Comparison of ENCODE assay signal across 6 cellular contexts in genomic region chr9:136407061-136407460, GRCh38. TPM values are rescaled to one million over a fixed set of nuclear protein-coding genes. Genes with fewer than 3 reads are reported as not detected.
A peak's percentile ranks its signal among the peaks of the same experiment; 100 is the strongest.
DNase-seq lines count a peak whose midpoint lies in the region; ATAC-seq and TF ChIP-seq lines count a peak whose summit lies in the region.
"Not testable (repeated sequence)": the region's sequence is repeated elsewhere in the genome, so short reads cannot be mapped to it uniquely, and the experiment has no call there.

No MANE protein-coding gene starts in this region.

- not testable (repeated sequence) for H3K9ac ChIP-seq in KMS-11

- TF ChIP-seq CTCF in CD8-positive, alpha-beta T cell (IDR thresholded peaks at IDR 0.05); KMS-11 (conservative IDR thresholded peaks at IDR 0.05; ENCODE audit: low read depth, low read length); chondrocyte (IDR thresholded peaks at IDR 0.05); nephron progenitor cell (IDR thresholded peaks at IDR 0.05): not testable (repeated sequence)

- not testable (repeated sequence) for H3K9me3 ChIP-seq in CD8-positive, alpha-beta T cell (ENCODE audit: low read length); T-helper 17 cell (ENCODE audit: control insufficient read depth, low read length, poor library complexity, severe bottlenecking)

- H3K9me3 Mint-ChIP-seq in CD8-positive, alpha-beta T cell; activated naive CD4-positive, alpha-beta T cell treated with anti-CD3 and anti-CD28 coated beads for 36 hours; chondrocyte (ENCODE audit: low read depth); nephron progenitor cell: not testable (repeated sequence)

- not testable (repeated sequence) for H3K27me3 Mint-ChIP-seq in CD8-positive, alpha-beta T cell (ENCODE audit: low read depth); T-helper 17 cell; activated naive CD4-positive, alpha-beta T cell treated with anti-CD3 and anti-CD28 coated beads for 36 hours (ENCODE audit: low read depth); chondrocyte (ENCODE audit: low read depth); nephron progenitor cell (ENCODE audit: low read depth, poor library complexity)

- peaks cover 65% of the 10 kb centered on the region for H3K4me1 Mint-ChIP-seq in CD8-positive, alpha-beta T cell (ENCODE audit: low read depth)
- peaks cover 42% of the 10 kb centered on the region for H3K4me1 Mint-ChIP-seq in T-helper 17 cell
- H3K4me1 Mint-ChIP-seq in activated naive CD4-positive, alpha-beta T cell treated with anti-CD3 and anti-CD28 coated beads for 36 hours (ENCODE audit: low read depth), result peaks cover 76% of the 10 kb centered on the region
- peaks cover 27% of the 10 kb centered on the region for H3K4me1 Mint-ChIP-seq in chondrocyte (ENCODE audit: low read depth)
- peaks cover 35% of the 10 kb centered on the region for H3K4me1 Mint-ChIP-seq in nephron progenitor cell

- peaks cover 65% of the 10 kb centered on the region for H3K4me1 ChIP-seq in CD8-positive, alpha-beta T cell (ENCODE audit: insufficient read depth, low read length)
- H3K4me1 ChIP-seq in KMS-11 (ENCODE audit: low read depth, poor library complexity, severe bottlenecking), result peaks cover 67% of the 10 kb centered on the region

- POLR2A ChIA-PET in CD8-positive, alpha-beta T cell (lab: Charles Lee), result not testable (repeated sequence)

- not testable (repeated sequence) for H3K27ac ChIP-seq in CD8-positive, alpha-beta T cell (ENCODE audit: low read depth, low read length)
- H3K27ac ChIP-seq in KMS-11, result peak overlapping the region; percentile 49; the same call in 1 of the 2 replicates

- H4K20me1 ChIP-seq in KMS-11 (ENCODE audit: insufficient read depth), result not testable (repeated sequence)

- peaks cover 49% of the 10 kb centered on the region for H3K36me3 Mint-ChIP-seq in CD8-positive, alpha-beta T cell
- H3K36me3 Mint-ChIP-seq in T-helper 17 cell (ENCODE audit: low read depth), result not testable (repeated sequence)
- H3K36me3 Mint-ChIP-seq in activated naive CD4-positive, alpha-beta T cell treated with anti-CD3 and anti-CD28 coated beads for 36 hours (ENCODE audit: low read depth), result peaks cover 65% of the 10 kb centered on the region
- peaks cover 22% of the 10 kb centered on the region for H3K36me3 Mint-ChIP-seq in chondrocyte (ENCODE audit: low read depth)
- H3K36me3 Mint-ChIP-seq in nephron progenitor cell (ENCODE audit: low read depth), result peaks cover 39% of the 10 kb centered on the region

- H3K27me3 ChIP-seq in CD8-positive, alpha-beta T cell (ENCODE audit: insufficient read depth, low read length); KMS-11 (ENCODE audit: insufficient read depth, low read depth): not testable (repeated sequence)

- not testable (repeated sequence) for H3K4me3 Mint-ChIP-seq in CD8-positive, alpha-beta T cell; activated naive CD4-positive, alpha-beta T cell treated with anti-CD3 and anti-CD28 coated beads for 36 hours; chondrocyte (ENCODE audit: unreplicated experiment); nephron progenitor cell
- H3K4me3 Mint-ChIP-seq in T-helper 17 cell, result peak overlapping the region; percentile 55

- H3K36me3 ChIP-seq in CD8-positive, alpha-beta T cell (ENCODE audit: insufficient read depth, low read length), result peaks cover 21% of the 10 kb centered on the region
- H3K36me3 ChIP-seq in KMS-11 (ENCODE audit: insufficient read depth), result not testable (repeated sequence)

- CTCF ChIA-PET in CD8-positive, alpha-beta T cell (lab: Charles Lee), result not testable (repeated sequence)
- CTCF ChIA-PET in activated naive CD4-positive, alpha-beta T cell treated with anti-CD3 and anti-CD28 coated beads for 36 hours (lab: Charles Lee), result interaction anchor here (0.9 kb wide), 1 partner anchor 223 kb away, joined by 4 read pairs; no protein-coding TSS in a partner anchor

- H3K4me3 ChIP-seq in CD8-positive, alpha-beta T cell (ENCODE audit: low read depth, low read length); KMS-11 (IDR thresholded peaks at IDR 0.05; ENCODE audit: insufficient read depth, low read depth, low read length): not testable (repeated sequence)

- intact Hi-C loops in CD8-positive, alpha-beta T cell (cut with DNase I, micrococcal nuclease); activated naive CD4-positive, alpha-beta T cell treated with anti-CD3 and anti-CD28 coated beads for 36 hours (cut with micrococcal nuclease): not testable (repeated sequence)

- ATAC-seq in CD8-positive, alpha-beta T cell; T-helper 17 cell: not testable (repeated sequence)

- H3K4me2 ChIP-seq in KMS-11, result peak overlapping the region; percentile 52; the same call in 1 of the 2 replicates

- H3K27ac Mint-ChIP-seq in CD8-positive, alpha-beta T cell, result peak overlapping the region; percentile 49
- H3K27ac Mint-ChIP-seq in T-helper 17 cell (peak overlapping the region; percentile 41), nephron progenitor cell (peak overlapping the region; percentile 61)
- H3K27ac Mint-ChIP-seq in activated naive CD4-positive, alpha-beta T cell treated with anti-CD3 and anti-CD28 coated beads for 36 hours, result peak overlapping the region; percentile 30
- not testable (repeated sequence) for H3K27ac Mint-ChIP-seq in chondrocyte (ENCODE audit: unreplicated experiment)

- peaks cover 41% of the 10 kb centered on the region for H3K79me2 ChIP-seq in KMS-11 (ENCODE audit: insufficient read depth, low read depth)

- not testable (repeated sequence) for H2AFZ ChIP-seq in KMS-11 (ENCODE audit: low read depth)

- DNase-seq in CD8-positive, alpha-beta T cell; T-helper 17 cell; activated naive CD4-positive, alpha-beta T cell treated with anti-CD3 and anti-CD28 coated beads for 36 hours; nephron progenitor cell: not testable (repeated sequence)
- peak; percentile 89 for DNase-seq in chondrocyte (ENCODE audit: low spot score)

RNA-seq across cellular contexts. Expression of gene ENTR1, which starts 3.4 kb away (rescaled TPM):
- total RNA-seq in CD8-positive, alpha-beta T cell, result 10 to 100 TPM; 33.0 to 34.4 TPM
- total RNA-seq in T-helper 17 cell (10 to 100 TPM; 46.5 to 51.8 TPM), chondrocyte (49.6 to 52.9 TPM (median 52.5 TPM) in 3 replicates)
- total RNA-seq in activated naive CD4-positive, alpha-beta T cell treated with anti-CD3 and anti-CD28 coated beads for 36 hours, result 10 to 100 TPM; 85.7 to 91.6 TPM

RNA-seq across cellular contexts. Expression of gene PMPCA, which starts 3.4 kb away (rescaled TPM):
- 100 to 1,000 TPM; 107 to 111 TPM for total RNA-seq in CD8-positive, alpha-beta T cell
- total RNA-seq in T-helper 17 cell (10 to 100 TPM; 62.2 to 80.3 TPM), chondrocyte (42.5 to 64.8 TPM (median 43.9 TPM) in 3 replicates)
- total RNA-seq in activated naive CD4-positive, alpha-beta T cell treated with anti-CD3 and anti-CD28 coated beads for 36 hours, result 10 to 100 TPM; 69.2 to 73.7 TPM

RNA-seq across cellular contexts. Expression of gene SNAPC4, which starts 7.1 kb away (rescaled TPM):
- total RNA-seq in CD8-positive, alpha-beta T cell, result 1 to 10 TPM; 6.7 TPM
- total RNA-seq in T-helper 17 cell (10 to 100 TPM; 10.6 to 11.0 TPM), chondrocyte (7.6 to 8.4 TPM (median 7.9 TPM) in 3 replicates)
- 10 to 100 TPM; 12.3 to 14.1 TPM for total RNA-seq in activated naive CD4-positive, alpha-beta T cell treated with anti-CD3 and anti-CD28 coated beads for 36 hours

RNA-seq across cellular contexts. Expression of gene INPP5E, which starts 32.6 kb away (rescaled TPM):
- 10 to 100 TPM; 11.4 to 12.7 TPM for total RNA-seq in CD8-positive, alpha-beta T cell
- total RNA-seq in T-helper 17 cell (10 to 100 TPM; 26.0 to 32.7 TPM), chondrocyte (12.9 to 14.1 TPM (median 13.2 TPM) in 3 replicates)
- 10 to 100 TPM; 13.9 to 14.8 TPM for total RNA-seq in activated naive CD4-positive, alpha-beta T cell treated with anti-CD3 and anti-CD28 coated beads for 36 hours

RNA-seq across cellular contexts. Expression of gene CARD9, which starts 33.6 kb away (rescaled TPM):
- total RNA-seq in CD8-positive, alpha-beta T cell, result under 1 TPM; 0.14 to 0.31 TPM
- total RNA-seq in T-helper 17 cell, result 1 to 10 TPM in 1 of 2 donors, under 1 TPM in 1; 0.86 to 1.9 TPM
- under 1 TPM; 0.12 to 0.22 TPM for total RNA-seq in activated naive CD4-positive, alpha-beta T cell treated with anti-CD3 and anti-CD28 coated beads for 36 hours
- 0.22 to 2.4 TPM (median 1.9 TPM) in 3 replicates for total RNA-seq in chondrocyte
